1 cellular context compared by ENCODE assay signal in the genomic region with DNA sequence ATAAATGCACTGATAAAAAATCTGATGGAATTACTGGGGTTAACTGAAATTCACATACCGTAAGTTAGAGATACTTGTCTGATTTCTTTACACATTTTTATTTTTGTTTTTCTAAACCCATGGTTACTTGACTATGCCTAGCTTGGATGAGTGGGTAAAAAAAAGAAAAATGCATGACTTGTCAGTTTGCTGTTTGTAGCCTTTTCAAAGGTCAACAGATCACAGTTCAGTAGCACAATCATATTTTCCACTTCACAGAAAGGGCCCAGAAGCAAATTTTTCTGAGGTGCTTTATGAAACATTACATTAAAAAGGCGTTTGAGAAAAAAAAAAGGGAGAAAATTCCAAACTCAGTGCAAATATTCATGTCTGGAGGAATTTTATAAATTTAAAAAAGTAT.
TF ChIP-seq lines count a peak whose summit lies in the region.

No MANE protein-coding gene starts in this region.

TF ChIP-seq in liver, 16 proteins besides CTCF, POLR2A, EP300 and RAD21 (continued from another document):
- TF ChIP-seq, protein P1, sequence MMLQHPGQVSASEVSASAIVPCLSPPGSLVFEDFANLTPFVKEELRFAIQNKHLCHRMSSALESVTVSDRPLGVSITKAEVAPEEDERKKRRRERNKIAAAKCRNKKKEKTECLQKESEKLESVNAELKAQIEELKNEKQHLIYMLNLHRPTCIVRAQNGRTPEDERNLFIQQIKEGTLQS (IDR thresholded peaks at IDR 0.05) = peak; percentile 59
- TF ChIP-seq GABPA (IDR thresholded peaks at IDR 0.05 in 1 of 2, conservative IDR thresholded peaks at IDR 0.05 in 1 of 2) (no peak), FOXA1 (IDR thresholded peaks at IDR 0.05) (no peak), HNF4G (IDR thresholded peaks at IDR 0.05) (no peak), NR2F2 (IDR thresholded peaks at IDR 0.05) (peak; percentile 67), RXRA (IDR thresholded peaks at IDR 0.05) (peak; percentile 34 to 55), FOXA2 (IDR thresholded peaks at IDR 0.05) (no peak), HNF4A (conservative IDR thresholded peaks at IDR 0.05) (peak; percentile 53 to 79)
- TF ChIP-seq, protein P2, sequence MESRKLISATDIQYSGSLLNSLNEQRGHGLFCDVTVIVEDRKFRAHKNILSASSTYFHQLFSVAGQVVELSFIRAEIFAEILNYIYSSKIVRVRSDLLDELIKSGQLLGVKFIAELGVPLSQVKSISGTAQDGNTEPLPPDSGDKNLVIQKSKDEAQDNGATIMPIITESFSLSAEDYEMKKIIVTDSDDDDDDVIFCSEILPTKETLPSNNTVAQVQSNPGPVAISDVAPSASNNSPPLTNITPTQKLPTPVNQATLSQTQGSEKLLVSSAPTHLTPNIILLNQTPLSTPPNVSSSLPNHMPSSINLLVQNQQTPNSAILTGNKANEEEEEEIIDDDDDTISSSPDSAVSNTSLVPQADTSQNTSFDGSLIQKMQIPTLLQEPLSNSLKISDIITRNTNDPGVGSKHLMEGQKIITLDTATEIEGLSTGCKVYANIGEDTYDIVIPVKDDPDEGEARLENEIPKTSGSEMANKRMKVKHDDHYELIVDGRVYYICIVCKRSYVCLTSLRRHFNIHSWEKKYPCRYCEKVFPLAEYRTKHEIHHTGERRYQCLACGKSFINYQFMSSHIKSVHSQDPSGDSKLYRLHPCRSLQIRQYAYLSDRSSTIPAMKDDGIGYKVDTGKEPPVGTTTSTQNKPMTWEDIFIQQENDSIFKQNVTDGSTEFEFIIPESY (IDR thresholded peaks at IDR 0.05) = no peak
- TF ChIP-seq, protein P3, sequence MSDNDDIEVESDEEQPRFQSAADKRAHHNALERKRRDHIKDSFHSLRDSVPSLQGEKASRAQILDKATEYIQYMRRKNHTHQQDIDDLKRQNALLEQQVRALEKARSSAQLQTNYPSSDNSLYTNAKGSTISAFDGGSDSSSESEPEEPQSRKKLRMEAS (IDR thresholded peaks at IDR 0.05) = no peak
- TF ChIP-seq, protein P4, sequence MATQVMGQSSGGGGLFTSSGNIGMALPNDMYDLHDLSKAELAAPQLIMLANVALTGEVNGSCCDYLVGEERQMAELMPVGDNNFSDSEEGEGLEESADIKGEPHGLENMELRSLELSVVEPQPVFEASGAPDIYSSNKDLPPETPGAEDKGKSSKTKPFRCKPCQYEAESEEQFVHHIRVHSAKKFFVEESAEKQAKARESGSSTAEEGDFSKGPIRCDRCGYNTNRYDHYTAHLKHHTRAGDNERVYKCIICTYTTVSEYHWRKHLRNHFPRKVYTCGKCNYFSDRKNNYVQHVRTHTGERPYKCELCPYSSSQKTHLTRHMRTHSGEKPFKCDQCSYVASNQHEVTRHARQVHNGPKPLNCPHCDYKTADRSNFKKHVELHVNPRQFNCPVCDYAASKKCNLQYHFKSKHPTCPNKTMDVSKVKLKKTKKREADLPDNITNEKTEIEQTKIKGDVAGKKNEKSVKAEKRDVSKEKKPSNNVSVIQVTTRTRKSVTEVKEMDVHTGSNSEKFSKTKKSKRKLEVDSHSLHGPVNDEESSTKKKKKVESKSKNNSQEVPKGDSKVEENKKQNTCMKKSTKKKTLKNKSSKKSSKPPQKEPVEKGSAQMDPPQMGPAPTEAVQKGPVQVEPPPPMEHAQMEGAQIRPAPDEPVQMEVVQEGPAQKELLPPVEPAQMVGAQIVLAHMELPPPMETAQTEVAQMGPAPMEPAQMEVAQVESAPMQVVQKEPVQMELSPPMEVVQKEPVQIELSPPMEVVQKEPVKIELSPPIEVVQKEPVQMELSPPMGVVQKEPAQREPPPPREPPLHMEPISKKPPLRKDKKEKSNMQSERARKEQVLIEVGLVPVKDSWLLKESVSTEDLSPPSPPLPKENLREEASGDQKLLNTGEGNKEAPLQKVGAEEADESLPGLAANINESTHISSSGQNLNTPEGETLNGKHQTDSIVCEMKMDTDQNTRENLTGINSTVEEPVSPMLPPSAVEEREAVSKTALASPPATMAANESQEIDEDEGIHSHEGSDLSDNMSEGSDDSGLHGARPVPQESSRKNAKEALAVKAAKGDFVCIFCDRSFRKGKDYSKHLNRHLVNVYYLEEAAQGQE (IDR thresholded peaks at IDR 0.05) = peak; percentile 32
TF ChIP-seq in liver: peak in this region for 8.
